In the genomic region with DNA sequence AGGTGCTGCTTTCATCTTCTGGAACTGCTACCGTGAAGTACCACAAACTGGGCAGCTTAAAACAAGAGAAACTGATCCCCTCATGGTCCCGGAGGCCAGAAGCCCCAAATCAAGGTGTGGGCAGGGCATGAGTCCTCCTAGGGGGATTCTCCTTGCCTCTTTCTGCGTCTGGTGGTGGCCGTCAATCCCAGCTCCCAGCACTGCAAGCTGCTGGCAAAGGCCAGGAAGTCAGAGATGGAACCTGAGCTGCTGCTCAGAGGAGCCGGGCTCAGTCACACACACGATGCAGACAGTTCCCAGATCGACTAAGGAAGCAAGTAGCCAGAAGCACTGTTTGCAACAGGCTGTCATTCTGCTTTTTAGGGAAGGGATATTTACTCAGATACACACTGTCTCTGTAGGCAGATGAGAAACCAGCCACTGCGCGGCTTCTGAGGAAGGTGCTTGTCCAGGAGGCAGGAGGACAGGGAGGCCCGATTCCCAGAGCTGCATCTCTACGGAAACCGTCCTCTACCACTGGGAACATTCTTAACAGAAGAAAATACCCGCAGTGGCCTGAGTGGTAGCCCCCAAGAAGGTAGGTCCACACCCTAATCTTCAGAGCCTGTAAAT, we compare ENCODE assay signal across 4 cellular contexts.
TF ChIP-seq lines count a peak whose summit lies in the region.

No MANE protein-coding gene starts in this region.

TF ChIP-seq in SK-N-SH treated with all-trans-retinoic acid at 6 μM for 48 hours, 23 proteins besides CTCF, POLR2A, EP300 and RAD21 (continued from another document and continues in another):
- TF ChIP-seq ZNF70 (CRISPR knock-in tag; IDR thresholded peaks at IDR 0.05) (no peak), ARNTL (CRISPR knock-in tag; IDR thresholded peaks at IDR 0.05; ENCODE audit: borderline replicate concordance, low read depth) (no peak), PATZ1 (CRISPR knock-in tag; IDR thresholded peaks at IDR 0.05; ENCODE audit: borderline replicate concordance) (no peak), ZFP30 (CRISPR knock-in tag; IDR thresholded peaks at IDR 0.05) (no peak), BACH2 (CRISPR knock-in tag; IDR thresholded peaks at IDR 0.05; ENCODE audit: borderline replicate concordance) (no peak), CSRNP3 (CRISPR knock-in tag; IDR thresholded peaks at IDR 0.05) (no peak)

TF ChIP-seq in SK-N-SH, 30 proteins besides CTCF, POLR2A, EP300 and RAD21 (continued from another document):
- no peak for TF ChIP-seq MXI1 (IDR thresholded peaks at IDR 0.05; ENCODE audit: low read depth, low read length)
- TF ChIP-seq ELF1 (IDR thresholded peaks at IDR 0.05), result no peak
- no peak for TF ChIP-seq SIN3A (IDR thresholded peaks at IDR 0.05; ENCODE audit: borderline replicate concordance, low read depth, low read length)
- TF ChIP-seq, protein P1, sequence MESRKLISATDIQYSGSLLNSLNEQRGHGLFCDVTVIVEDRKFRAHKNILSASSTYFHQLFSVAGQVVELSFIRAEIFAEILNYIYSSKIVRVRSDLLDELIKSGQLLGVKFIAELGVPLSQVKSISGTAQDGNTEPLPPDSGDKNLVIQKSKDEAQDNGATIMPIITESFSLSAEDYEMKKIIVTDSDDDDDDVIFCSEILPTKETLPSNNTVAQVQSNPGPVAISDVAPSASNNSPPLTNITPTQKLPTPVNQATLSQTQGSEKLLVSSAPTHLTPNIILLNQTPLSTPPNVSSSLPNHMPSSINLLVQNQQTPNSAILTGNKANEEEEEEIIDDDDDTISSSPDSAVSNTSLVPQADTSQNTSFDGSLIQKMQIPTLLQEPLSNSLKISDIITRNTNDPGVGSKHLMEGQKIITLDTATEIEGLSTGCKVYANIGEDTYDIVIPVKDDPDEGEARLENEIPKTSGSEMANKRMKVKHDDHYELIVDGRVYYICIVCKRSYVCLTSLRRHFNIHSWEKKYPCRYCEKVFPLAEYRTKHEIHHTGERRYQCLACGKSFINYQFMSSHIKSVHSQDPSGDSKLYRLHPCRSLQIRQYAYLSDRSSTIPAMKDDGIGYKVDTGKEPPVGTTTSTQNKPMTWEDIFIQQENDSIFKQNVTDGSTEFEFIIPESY (IDR thresholded peaks at IDR 0.05; ENCODE audit: borderline replicate concordance, low read depth), result no peak
- no peak for TF ChIP-seq TAF1 (IDR thresholded peaks at IDR 0.05; ENCODE audit: borderline replicate concordance, low read depth, low read length)
- TF ChIP-seq MEF2A (IDR thresholded peaks at IDR 0.05; ENCODE audit: borderline replicate concordance, low read depth), result no peak
- no peak for TF ChIP-seq IRF3 (IDR thresholded peaks at IDR 0.05; ENCODE audit: low read depth, low read length)
- no peak for TF ChIP-seq NFIC (IDR thresholded peaks at IDR 0.05; ENCODE audit: borderline replicate concordance)
- TF ChIP-seq USF1 (IDR thresholded peaks at IDR 0.05; ENCODE audit: borderline replicate concordance, low read depth), result no peak
- no peak for TF ChIP-seq CHD2 (IDR thresholded peaks at IDR 0.05; ENCODE audit: low read length, partially characterized antibody)
- TF ChIP-seq TCF12 (IDR thresholded peaks at IDR 0.05), result no peak
- no peak for TF ChIP-seq SMC3 (IDR thresholded peaks at IDR 0.05; ENCODE audit: low read depth, low read length)
- TF ChIP-seq NRF1 (IDR thresholded peaks at IDR 0.05; ENCODE audit: low read depth, low read length), result no peak
- no peak for TF ChIP-seq GATA2 (CRISPR knock-in tag; IDR thresholded peaks at IDR 0.05)

TF ChIP-seq in A549, 52 proteins besides CTCF, POLR2A, EP300 and RAD21 (continued from another document):
- TF ChIP-seq HOXB13 (CRISPR knock-in tag; IDR thresholded peaks at IDR 0.05; ENCODE audit: low read depth) (no peak), KDM5A (IDR thresholded peaks at IDR 0.05) (no peak), NFE2L2 (conservative IDR thresholded peaks at IDR 0.05; ENCODE audit: low read length) (no peak), ELK1 (IDR thresholded peaks at IDR 0.05; ENCODE audit: low read depth, low read length) (no peak), CHD2 (IDR thresholded peaks at IDR 0.05; ENCODE audit: low read length, partially characterized antibody) (no peak), NPAS2 (CRISPR knock-in tag; IDR thresholded peaks at IDR 0.05; ENCODE audit: borderline replicate concordance) (no peak), TFCP2L1 (CRISPR knock-in tag; IDR thresholded peaks at IDR 0.05) (no peak), ATOH8 (CRISPR knock-in tag; IDR thresholded peaks at IDR 0.05; ENCODE audit: low read depth) (no peak), SMC3 (IDR thresholded peaks at IDR 0.05) (no peak), ZNF302 (CRISPR knock-in tag; IDR thresholded peaks at IDR 0.05) (no peak), USF2 (IDR thresholded peaks at IDR 0.05) (no peak), ESRRA (IDR thresholded peaks at IDR 0.05; ENCODE audit: borderline replicate concordance, low read length) (no peak), ZFP36 (IDR thresholded peaks at IDR 0.05; ENCODE audit: borderline replicate concordance, partially characterized antibody) (no peak), RARB (CRISPR knock-in tag; IDR thresholded peaks at IDR 0.05) (no peak), KDM1A (IDR thresholded peaks at IDR 0.05; ENCODE audit: low read depth) (no peak)

TF ChIP-seq in HEK293, 187 proteins besides CTCF, POLR2A, EP300 and RAD21 (continued from another document):
- TF ChIP-seq, protein P2, sequence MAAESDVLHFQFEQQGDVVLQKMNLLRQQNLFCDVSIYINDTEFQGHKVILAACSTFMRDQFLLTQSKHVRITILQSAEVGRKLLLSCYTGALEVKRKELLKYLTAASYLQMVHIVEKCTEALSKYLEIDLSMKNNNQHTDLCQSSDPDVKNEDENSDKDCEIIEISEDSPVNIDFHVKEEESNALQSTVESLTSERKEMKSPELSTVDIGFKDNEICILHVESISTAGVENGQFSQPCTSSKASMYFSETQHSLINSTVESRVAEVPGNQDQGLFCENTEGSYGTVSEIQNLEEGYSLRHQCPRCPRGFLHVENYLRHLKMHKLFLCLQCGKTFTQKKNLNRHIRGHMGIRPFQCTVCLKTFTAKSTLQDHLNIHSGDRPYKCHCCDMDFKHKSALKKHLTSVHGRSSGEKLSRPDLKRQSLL (tag by site-specific recombination; IDR thresholded peaks at IDR 0.05), result no peak
- TF ChIP-seq ZNF580 (tag by site-specific recombination; IDR thresholded peaks at IDR 0.05) (no peak), SCRT2 (tag by site-specific recombination; IDR thresholded peaks at IDR 0.05) (0 out of 2 replicates have a peak, but pooled peaks have one; percentile 19), ZNF555 (tag by site-specific recombination; conservative IDR thresholded peaks at IDR 0.05) (no peak)
TF ChIP-seq in HEK293: peak in this region for 1.
